Comparison of ENCODE assay signal across 8 cellular contexts in genomic region chr22:50399751-50400331, GRCh38. TPM values are rescaled to one million over a fixed set of nuclear protein-coding genes. Genes with fewer than 3 reads are reported as not detected.
DNase-seq lines count a peak whose midpoint lies in the region; ATAC-seq and TF ChIP-seq lines count a peak whose summit lies in the region.

No MANE protein-coding gene starts in this region.

- in situ Hi-C loops in GM13976 (cut with MboI; ENCODE audit: low sequenced_read_pairs, unreplicated experiment), result no loop called here

- ATAC-seq in left colon, result peak; percentile 63
- no peak for ATAC-seq in GM21786 (IDR thresholded peaks at IDR 0.05; ENCODE audit: unreplicated experiment)

- intact Hi-C loops in left colon (cut with DNase I, micrococcal nuclease), result no loop called here

- H3K27ac ChIP-seq in caudate nucleus (ENCODE audit: low read depth, low read length) (peak overlapping the region; percentile 87), temporal lobe (ENCODE audit: low read depth, low read length) (peak overlapping the region; percentile 83)

- TF ChIP-seq CTCF in AG09309 (IDR thresholded peaks at IDR 0.05; ENCODE audit: control insufficient read depth, insufficient read depth, low read depth, low read length, missing control alignments) (peak; percentile 49), GM13976 (IDR thresholded peaks at IDR 0.05; ENCODE audit: borderline replicate concordance, control extremely low read depth, extremely low read depth, insufficient read depth, missing control alignments) (peak; percentile 72)

- DNase-seq in AG09309 (ENCODE audit: low read depth) (no peak), GM13976 (ENCODE audit: low spot score) (peak; percentile 65), SHP77 treated with DMSO at 0.1 percent for 48 hours (lab: John Stamatoyannopoulos, UW) (peak; percentile 4), caudate nucleus (lab: John Stamatoyannopoulos, UW) (peak in 30 of 61 donors; percentile 13 to 64 (median 36)), left colon (peak in 1 of 2 donors; percentile 53)
- DNase-seq in effector CD8-positive, alpha-beta T cell (lab: John Stamatoyannopoulos, UW), result no peak

- no peak overlapping the region for H3K4me3 ChIP-seq in AG09309 (ENCODE audit: control insufficient read depth, low read depth, low read length)

RNA-seq across cellular contexts. Expression of gene PPP6R2, which starts 56.7 kb away (rescaled TPM):
- total RNA-seq in left colon, result 10 to 100 TPM; 44.6 to 61.0 TPM
- total RNA-seq in temporal lobe, result 48.7 TPM

Comparison
In these comparisons a context has a peak if more than half of its experiments do, and no peak if none do; other contexts are left out.
1. DNase-seq: peak in GM13976 (single experiment) and SHP77 treated with DMSO at 0.1 percent for 48 hours (single experiment); none in AG09309 (single experiment) and effector CD8-positive, alpha-beta T cell (single experiment).